13 cellular contexts compared by ENCODE assay signal in genomic region chr2:70983506-70984227, GRCh38. TPM values are rescaled to one million over a fixed set of nuclear protein-coding genes. Genes with fewer than 3 reads are reported as not detected.
"Had no signal": no experiment of that assay in that cellular context is flagged by ENCODE, and none has a peak within 500 bp of the region (broad histone marks: within the 10 kb centered on the region; RNA-seq: fewer than 3 reads in every experiment).

No MANE protein-coding gene starts in this region.

- ATAC-seq: left lung had no signal

- H3K4me1 ChIP-seq: parathyroid adenoma had no signal

- H3K4me3 ChIP-seq: cardiac muscle cell, heart left ventricle, left lung, skin epidermis had no signal

- FAIRE-seq: colon had no signal

- DNase-seq: activated CD8-positive, alpha-beta T cell treated with anti-CD3 and anti-CD28 coated beads for 36 hours; activated gamma-delta T cell; effector CD4-positive, alpha-beta T cell; foreskin melanocyte; left lung; retina; stimulated activated CD4-positive, alpha-beta T cell treated with anti-CD3 and anti-CD28 coated beads, Interleukin-4, amount 100 ng/mL, for 4 hours had no signal

- H3K27me3 ChIP-seq: heart left ventricle had no signal

- H3K79me2 ChIP-seq: parathyroid adenoma had no signal

- H3K27ac ChIP-seq: cardiac muscle cell, heart left ventricle, left lung, parathyroid adenoma, skin epidermis had no signal

- H3K9me3 ChIP-seq: heart left ventricle, left lung had no signal

- H2AFZ ChIP-seq: parathyroid adenoma had no signal

RNA-seq across cellular contexts. Expression of gene ANKRD53, which starts 5.2 kb away (rescaled TPM):
- total RNA-seq: activated CD8-positive, alpha-beta T cell treated with anti-CD3 and anti-CD28 coated beads for 36 hours had no signal

RNA-seq across cellular contexts. Expression of gene ATP6V1B1, which starts 48.0 kb away (rescaled TPM):
- total RNA-seq: activated CD8-positive, alpha-beta T cell treated with anti-CD3 and anti-CD28 coated beads for 36 hours; T-helper 17 cell had no signal
